Comparison of ENCODE assay signal across 14 cellular contexts in the genomic region with DNA sequence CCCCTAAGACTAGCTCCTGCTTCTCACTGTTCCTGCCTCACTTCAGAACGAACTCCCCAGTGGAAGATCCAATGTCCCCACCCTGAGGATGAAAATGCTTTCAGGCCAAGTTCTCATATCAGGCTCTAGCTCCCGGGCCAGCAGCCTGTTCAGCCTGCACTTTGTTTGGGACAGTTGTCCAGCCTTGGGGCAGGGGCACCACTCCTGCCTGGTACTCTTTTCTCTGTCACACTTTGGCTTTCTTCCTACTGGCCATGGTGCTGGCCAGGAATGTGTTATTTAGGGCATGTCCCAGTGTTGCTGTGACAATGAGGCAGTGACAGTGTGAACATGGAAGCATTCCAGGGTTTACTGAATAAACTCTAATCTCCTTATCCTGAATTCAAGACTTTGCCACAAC.
DNase-seq lines count a peak whose midpoint lies in the region; ATAC-seq and TF ChIP-seq lines count a peak whose summit lies in the region.
"Had no signal": no experiment of that assay in that cellular context is flagged by ENCODE, and none has a peak within 500 bp of the region (broad histone marks: within the 10 kb centered on the region; RNA-seq: fewer than 3 reads in every experiment).

No MANE protein-coding gene starts in this region.

- H3K9me3 Mint-ChIP-seq in brain = no peaks in the 10 kb centered on the region
- H3K9me3 Mint-ChIP-seq in activated CD4-positive, alpha-beta T cell treated with anti-CD3 and anti-CD28 coated beads for 36 hours (ENCODE audit: low read depth) = no peaks in the 10 kb centered on the region
- H3K9me3 Mint-ChIP-seq: CD8-positive, alpha-beta memory T cell had no signal

- DNase-seq in cerebellar cortex (ENCODE audit: low spot score) (peak; percentile 7), left ventricle myocardium superior (peak; percentile 69), pons (ENCODE audit: low spot score) (peak; percentile 3), RKO (ENCODE audit: low spot score) (no peak), hypothalamus (lab: John Stamatoyannopoulos, UW) (no peak)
- no peak for DNase-seq in activated CD4-positive, alpha-beta T cell treated with anti-CD3 and anti-CD28 coated beads for 36 hours
- DNase-seq: Caco-2; CD8-positive, alpha-beta memory T cell; DND-41; GDM1 had no signal

- H3K36me3 Mint-ChIP-seq in brain = no peaks in the 10 kb centered on the region
- no peaks in the 10 kb centered on the region for H3K36me3 Mint-ChIP-seq in activated CD4-positive, alpha-beta T cell treated with anti-CD3 and anti-CD28 coated beads for 36 hours (ENCODE audit: low read depth)
- H3K36me3 Mint-ChIP-seq: CD14-positive monocyte; CD8-positive, alpha-beta memory T cell had no signal

- no peak for TF ChIP-seq CTCF in brain (conservative IDR thresholded peaks at IDR 0.05)

- peaks cover 6% of the 10 kb centered on the region for H3K27me3 Mint-ChIP-seq in brain
- H3K27me3 Mint-ChIP-seq in activated CD4-positive, alpha-beta T cell treated with anti-CD3 and anti-CD28 coated beads for 36 hours = no peaks in the 10 kb centered on the region

- CTCF ChIA-PET in activated CD4-positive, alpha-beta T cell treated with anti-CD3 and anti-CD28 coated beads for 36 hours (lab: Charles Lee) = no interaction called here

- peak overlapping the region in 3 of 5 experiments; percentile 0 to 53 (median 3) for H3K27ac Mint-ChIP-seq in brain
- no peak overlapping the region for H3K27ac Mint-ChIP-seq in activated CD4-positive, alpha-beta T cell treated with anti-CD3 and anti-CD28 coated beads for 36 hours

- POLR2A ChIA-PET in activated CD4-positive, alpha-beta T cell treated with anti-CD3 and anti-CD28 coated beads for 36 hours (lab: Charles Lee) = no interaction called here

- H3K4me3 Mint-ChIP-seq in brain = no peak overlapping the region
- H3K4me3 Mint-ChIP-seq in activated CD4-positive, alpha-beta T cell treated with anti-CD3 and anti-CD28 coated beads for 36 hours = no peak overlapping the region
- H3K4me3 Mint-ChIP-seq: CD14-positive monocyte; CD8-positive, alpha-beta memory T cell had no signal

- peak; percentile 92 for ATAC-seq in left ventricle myocardium superior
- no peak for ATAC-seq in HG02610 (IDR thresholded peaks at IDR 0.05; ENCODE audit: unreplicated experiment)
- ATAC-seq in activated CD4-positive, alpha-beta T cell treated with anti-CD3 and anti-CD28 coated beads for 36 hours = no peak
- ATAC-seq: A549 had no signal

- H3K4me1 Mint-ChIP-seq in brain = peaks cover 65% of the 10 kb centered on the region
- no peaks in the 10 kb centered on the region for H3K4me1 Mint-ChIP-seq in activated CD4-positive, alpha-beta T cell treated with anti-CD3 and anti-CD28 coated beads for 36 hours
- H3K4me1 Mint-ChIP-seq: CD14-positive monocyte; CD8-positive, alpha-beta memory T cell had no signal

- intact Hi-C loops in left ventricle myocardium superior (cut with micrococcal nuclease) = no loop called here
- intact Hi-C loops in activated CD4-positive, alpha-beta T cell treated with anti-CD3 and anti-CD28 coated beads for 36 hours (cut with DNase I, micrococcal nuclease) = no loop called here

Comparison
In these comparisons a context has a peak if more than half of its experiments do, and no peak if none do; other contexts are left out.
1. DNase-seq: peak in cerebellar cortex (single experiment), left ventricle myocardium superior (single experiment) and pons (single experiment); none in activated CD4-positive, alpha-beta T cell treated with anti-CD3 and anti-CD28 coated beads for 36 hours (single experiment), RKO (single experiment) and hypothalamus (0 of 51).